ENCODE assay signal across 1 cellular context in the genomic region with DNA sequence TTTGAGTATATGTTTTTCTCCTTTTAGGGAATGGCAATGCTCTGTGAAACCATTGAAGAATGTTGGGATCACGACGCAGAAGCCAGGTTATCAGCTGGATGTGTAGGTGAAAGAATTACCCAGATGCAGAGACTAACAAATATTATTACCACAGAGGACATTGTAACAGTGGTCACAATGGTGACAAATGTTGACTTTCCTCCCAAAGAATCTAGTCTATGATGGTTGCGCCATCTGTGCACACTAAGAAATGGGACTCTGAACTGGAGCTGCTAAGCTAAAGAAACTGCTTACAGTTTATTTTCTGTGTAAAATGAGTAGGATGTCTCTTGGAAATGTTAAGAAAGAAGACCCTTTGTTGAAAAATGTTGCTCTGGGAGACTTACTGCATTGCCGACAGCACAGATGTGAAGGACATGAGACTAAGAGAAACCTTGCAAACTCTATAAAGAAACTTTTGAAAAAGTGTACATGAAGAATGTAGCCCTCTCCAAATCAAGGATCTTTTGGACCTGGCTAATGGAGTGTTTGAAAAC.
TF ChIP-seq lines count a peak whose summit lies in the region.

No MANE protein-coding gene starts in this region.

TF ChIP-seq in liver, 16 proteins besides CTCF, POLR2A, EP300 and RAD21 (continued from another document):
- TF ChIP-seq RXRA (IDR thresholded peaks at IDR 0.05) = peak; percentile 51 to 71
- TF ChIP-seq NR2F2 (IDR thresholded peaks at IDR 0.05) = no peak
